In the genomic region with DNA sequence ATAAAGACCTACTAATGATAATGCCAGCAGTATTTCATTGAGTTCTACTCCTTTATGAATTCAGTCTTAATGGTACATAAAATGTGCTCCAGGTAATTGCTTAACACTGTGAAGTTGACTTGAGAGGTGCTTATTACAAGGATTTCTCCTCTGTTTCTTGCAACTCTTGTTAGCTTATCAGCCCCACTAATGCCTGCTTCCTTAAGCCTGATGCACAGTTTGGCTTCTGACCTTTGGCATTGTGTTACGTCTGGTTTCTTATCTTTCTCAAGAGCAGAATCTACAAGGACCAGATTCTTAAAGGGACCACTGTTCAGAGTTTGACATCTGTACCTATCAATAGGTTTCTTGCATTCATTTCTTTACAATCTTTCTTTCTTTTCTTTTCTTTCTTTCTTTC, we compare ENCODE assay signal across 15 cellular contexts.
"Had no signal": no experiment of that assay in that cellular context is flagged by ENCODE, and none has a peak within 500 bp of the region (broad histone marks: within the 10 kb centered on the region; RNA-seq: fewer than 3 reads in every experiment).

No MANE protein-coding gene starts in this region.

- ATAC-seq: activated T-cell treated with anti-CD3 and anti-CD28 coated beads, Interleukin-2, amount 50 U/mL, for 4 hours; left lobe of liver; right cardiac atrium had no signal

- H3K4me3 ChIP-seq: esophagus muscularis mucosa, prostate gland, skin epidermis, stomach had no signal

- DNase-seq: activated CD4-positive, alpha-beta T cell treated with anti-CD3 and anti-CD28 coated beads, Interleukin-2, amount 50 U/mL, for 1 hour; activated CD8-positive, alpha-beta memory T cell treated with anti-CD3 and anti-CD28 coated beads, Interleukin-2, amount 50 U/mL, for 4 hours; activated naive CD4-positive, alpha-beta T cell treated with anti-CD3 and anti-CD28 coated beads, Interleukin-2, amount 10 ng/mL, durations not matched to agents 7 days and 5 days; activated T-cell treated with anti-CD3 and anti-CD28 coated beads, Interleukin-2, amount 50 U/mL, for 4 hours; effector CD8-positive, alpha-beta T cell; mammary epithelial cell; nephron progenitor cell; right cardiac atrium; stimulated activated CD4-positive, alpha-beta T cell treated with anti-CD3 and anti-CD28 coated beads, Interleukin-15, amount 100 ng/mL, for 24 hours; stimulated activated CD4-positive, alpha-beta T cell treated with anti-CD3 and anti-CD28 coated beads, Interleukin-2, amount 100 ng/mL, for 48 hours; stomach had no signal
